1 cellular context compared by ENCODE assay signal in the genomic region with DNA sequence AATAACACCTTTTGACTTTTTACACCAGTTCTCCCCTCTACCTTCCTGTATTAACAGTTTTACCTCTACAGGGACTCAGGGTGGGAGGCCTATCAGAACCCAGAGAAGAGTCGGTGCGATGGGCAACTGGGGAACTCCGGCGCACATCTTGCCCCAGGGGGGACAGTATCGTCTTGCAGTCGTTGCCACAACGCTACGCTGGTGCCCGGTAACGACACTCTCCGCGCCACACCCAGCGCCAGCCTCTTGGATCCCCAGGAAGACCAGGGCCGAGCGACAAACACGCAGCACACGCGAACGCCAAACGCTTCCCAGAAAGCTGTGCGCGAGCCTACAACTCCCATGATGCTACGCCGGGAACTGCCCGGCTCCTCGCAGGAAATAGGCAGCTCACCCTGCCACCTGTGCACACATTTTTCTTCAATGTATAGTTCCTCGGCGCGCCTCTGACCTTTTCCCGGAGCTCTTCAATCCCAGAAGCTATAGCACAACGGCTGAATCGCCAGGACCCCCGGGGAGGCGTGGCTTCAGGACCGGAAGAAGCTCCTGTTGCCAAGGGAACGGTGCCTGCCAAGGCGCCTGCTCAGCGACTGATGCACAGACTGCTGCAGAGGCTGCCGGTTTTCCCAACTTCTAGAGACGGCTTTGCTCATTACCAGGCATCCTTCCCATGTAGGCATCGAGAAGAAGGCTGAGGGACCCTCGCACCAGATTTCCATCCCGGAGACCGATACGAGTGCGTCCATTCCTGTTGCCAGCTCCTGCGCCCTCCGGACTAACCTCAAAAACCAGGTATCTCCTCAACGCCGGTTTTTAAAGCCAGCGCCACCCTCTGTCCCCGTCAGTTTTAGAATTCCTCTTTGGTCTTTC.
A peak's percentile ranks its signal among the peaks of the same experiment; 100 is the strongest.
TF ChIP-seq lines count a peak whose summit lies in the region.

A gene with protein sequence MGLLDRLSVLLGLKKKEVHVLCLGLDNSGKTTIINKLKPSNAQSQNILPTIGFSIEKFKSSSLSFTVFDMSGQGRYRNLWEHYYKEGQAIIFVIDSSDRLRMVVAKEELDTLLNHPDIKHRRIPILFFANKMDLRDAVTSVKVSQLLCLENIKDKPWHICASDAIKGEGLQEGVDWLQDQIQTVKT (plus strand): TSS at position 573 of the 870 bp plus-strand sequence. CDS start 3,350 bp downstream, outside the sequence.

TF ChIP-seq in K562, 482 proteins besides CTCF, POLR2A, EP300 and RAD21 (continued from another document and continues in another):
- TF ChIP-seq, protein P1, sequence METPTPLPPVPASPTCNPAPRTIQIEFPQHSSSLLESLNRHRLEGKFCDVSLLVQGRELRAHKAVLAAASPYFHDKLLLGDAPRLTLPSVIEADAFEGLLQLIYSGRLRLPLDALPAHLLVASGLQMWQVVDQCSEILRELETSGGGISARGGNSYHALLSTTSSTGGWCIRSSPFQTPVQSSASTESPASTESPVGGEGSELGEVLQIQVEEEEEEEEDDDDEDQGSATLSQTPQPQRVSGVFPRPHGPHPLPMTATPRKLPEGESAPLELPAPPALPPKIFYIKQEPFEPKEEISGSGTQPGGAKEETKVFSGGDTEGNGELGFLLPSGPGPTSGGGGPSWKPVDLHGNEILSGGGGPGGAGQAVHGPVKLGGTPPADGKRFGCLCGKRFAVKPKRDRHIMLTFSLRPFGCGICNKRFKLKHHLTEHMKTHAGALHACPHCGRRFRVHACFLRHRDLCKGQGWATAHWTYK (CRISPR knock-in tag; IDR thresholded peaks at IDR 0.05), result 0 out of 2 replicates have a peak, but pooled peaks have one; percentile 20
- TF ChIP-seq ZNF436 (CRISPR knock-in tag; IDR thresholded peaks at IDR 0.05) (no peak), ZNF79 (CRISPR knock-in tag; IDR thresholded peaks at IDR 0.05; ENCODE audit: low read depth) (no peak), ATF7 (IDR thresholded peaks at IDR 0.05) (0 out of 2 replicates have a peak, but pooled peaks have one; percentile 10), NRF1 (conservative IDR thresholded peaks at IDR 0.05 in 1 of 2, IDR thresholded peaks at IDR 0.05 in 1 of 2) (peak; percentile 83 to 87), CBX3 (IDR thresholded peaks at IDR 0.05; ENCODE audit: borderline replicate concordance in 1 of 2, low read length in 2 of 2) (no peak), MEF2A (IDR thresholded peaks at IDR 0.05; ENCODE audit: control insufficient read depth, low read depth, low read length) (no peak), ZNF445 (CRISPR knock-in tag; IDR thresholded peaks at IDR 0.05; ENCODE audit: low read depth) (no peak; the same call in 1 of the 2 replicates), RBM25 (IDR thresholded peaks at IDR 0.05; ENCODE audit: low read depth, low read length, severe bottlenecking) (no peak), SP1 (CRISPR knock-in tag; IDR thresholded peaks at IDR 0.05) (no peak), RBM15 (IDR thresholded peaks at IDR 0.05; ENCODE audit: insufficient read depth, low read length) (no peak), ZNF282 (CRISPR knock-in tag; IDR thresholded peaks at IDR 0.05) (no peak), SNRNP70 (optimal IDR thresholded peaks at IDR 0.05; ENCODE audit: low read depth, low read length) (no peak), BRF1 (IDR thresholded peaks at IDR 0.05; ENCODE audit: borderline replicate concordance, extremely low read depth, insufficient read length) (no peak), POLR2AphosphoS2 (IDR thresholded peaks at IDR 0.05; ENCODE audit: low read length) (no peak), RBBP5 (IDR thresholded peaks at IDR 0.05; ENCODE audit: borderline replicate concordance, insufficient read depth, low read length, poor library complexity, severe bottlenecking) (peak; percentile 66), PHF21A (IDR thresholded peaks at IDR 0.05; ENCODE audit: borderline replicate concordance, low read depth) (no peak), BMI1 (IDR thresholded peaks at IDR 0.05; ENCODE audit: low read length) (peak; percentile 76), KDM2B (CRISPR knock-in tag; IDR thresholded peaks at IDR 0.05) (no peak), MTA2 (IDR thresholded peaks at IDR 0.05; ENCODE audit: low read depth) (no peak), SRSF3 (IDR thresholded peaks at IDR 0.05; ENCODE audit: insufficient read depth, low read length) (no peak), SAP30 (IDR thresholded peaks at IDR 0.05; ENCODE audit: borderline replicate concordance, insufficient read depth, low read depth, low read length, poor library complexity, severe bottlenecking) (no peak), TCF3 (CRISPR knock-in tag; IDR thresholded peaks at IDR 0.05) (no peak), TARDBP (IDR thresholded peaks at IDR 0.05) (no peak), LCOR (CRISPR knock-in tag; IDR thresholded peaks at IDR 0.05) (0 out of 2 replicates have a peak, but pooled peaks have one; percentile 38), HNRNPLL (IDR thresholded peaks at IDR 0.05; ENCODE audit: low read depth, low read length, poor library complexity, severe bottlenecking) (peak; percentile 56), XRCC4 (IDR thresholded peaks at IDR 0.05; ENCODE audit: extremely low read depth, insufficient read depth, insufficient read length) (no peak), ESRRB (CRISPR knock-in tag; IDR thresholded peaks at IDR 0.05; ENCODE audit: borderline replicate concordance) (no peak), FOXA3 (CRISPR knock-in tag; conservative IDR thresholded peaks at IDR 0.05 in 1 of 2, IDR thresholded peaks at IDR 0.05 in 1 of 2) (no peak), GTF2F1 (IDR thresholded peaks at IDR 0.05; ENCODE audit: low read depth, low read length) (no peak), RHOXF2B (CRISPR knock-in tag; conservative IDR thresholded peaks at IDR 0.05) (no peak), CEBPG (CRISPR knock-in tag; IDR thresholded peaks at IDR 0.05) (no peak), CEBPG (tag; conservative IDR thresholded peaks at IDR 0.05 in 1 of 2, IDR thresholded peaks at IDR 0.05 in 1 of 2) (no peak), NBN (IDR thresholded peaks at IDR 0.05; ENCODE audit: low read depth) (no peak), MEF2D (tag; conservative IDR thresholded peaks at IDR 0.05; ENCODE audit: low read depth) (no peak), MAZ (CRISPR knock-in tag; conservative IDR thresholded peaks at IDR 0.05 in 1 of 2, IDR thresholded peaks at IDR 0.05 in 1 of 2) (0 out of 4 replicates have a peak, but pooled peaks of 1 of the 2 experiments have one; percentile 13), SAFB2 (IDR thresholded peaks at IDR 0.05; ENCODE audit: borderline replicate concordance, low read depth, low read length, severe bottlenecking) (no peak), RB1 (IDR thresholded peaks at IDR 0.05; ENCODE audit: low read depth) (0 out of 2 replicates have a peak, but pooled peaks have one; percentile 36)
- TF ChIP-seq, protein P2, sequence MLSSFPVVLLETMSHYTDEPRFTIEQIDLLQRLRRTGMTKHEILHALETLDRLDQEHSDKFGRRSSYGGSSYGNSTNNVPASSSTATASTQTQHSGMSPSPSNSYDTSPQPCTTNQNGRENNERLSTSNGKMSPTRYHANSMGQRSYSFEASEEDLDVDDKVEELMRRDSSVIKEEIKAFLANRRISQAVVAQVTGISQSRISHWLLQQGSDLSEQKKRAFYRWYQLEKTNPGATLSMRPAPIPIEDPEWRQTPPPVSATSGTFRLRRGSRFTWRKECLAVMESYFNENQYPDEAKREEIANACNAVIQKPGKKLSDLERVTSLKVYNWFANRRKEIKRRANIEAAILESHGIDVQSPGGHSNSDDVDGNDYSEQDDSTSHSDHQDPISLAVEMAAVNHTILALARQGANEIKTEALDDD (IDR thresholded peaks at IDR 0.05), result no peak
- TF ChIP-seq, protein P3, sequence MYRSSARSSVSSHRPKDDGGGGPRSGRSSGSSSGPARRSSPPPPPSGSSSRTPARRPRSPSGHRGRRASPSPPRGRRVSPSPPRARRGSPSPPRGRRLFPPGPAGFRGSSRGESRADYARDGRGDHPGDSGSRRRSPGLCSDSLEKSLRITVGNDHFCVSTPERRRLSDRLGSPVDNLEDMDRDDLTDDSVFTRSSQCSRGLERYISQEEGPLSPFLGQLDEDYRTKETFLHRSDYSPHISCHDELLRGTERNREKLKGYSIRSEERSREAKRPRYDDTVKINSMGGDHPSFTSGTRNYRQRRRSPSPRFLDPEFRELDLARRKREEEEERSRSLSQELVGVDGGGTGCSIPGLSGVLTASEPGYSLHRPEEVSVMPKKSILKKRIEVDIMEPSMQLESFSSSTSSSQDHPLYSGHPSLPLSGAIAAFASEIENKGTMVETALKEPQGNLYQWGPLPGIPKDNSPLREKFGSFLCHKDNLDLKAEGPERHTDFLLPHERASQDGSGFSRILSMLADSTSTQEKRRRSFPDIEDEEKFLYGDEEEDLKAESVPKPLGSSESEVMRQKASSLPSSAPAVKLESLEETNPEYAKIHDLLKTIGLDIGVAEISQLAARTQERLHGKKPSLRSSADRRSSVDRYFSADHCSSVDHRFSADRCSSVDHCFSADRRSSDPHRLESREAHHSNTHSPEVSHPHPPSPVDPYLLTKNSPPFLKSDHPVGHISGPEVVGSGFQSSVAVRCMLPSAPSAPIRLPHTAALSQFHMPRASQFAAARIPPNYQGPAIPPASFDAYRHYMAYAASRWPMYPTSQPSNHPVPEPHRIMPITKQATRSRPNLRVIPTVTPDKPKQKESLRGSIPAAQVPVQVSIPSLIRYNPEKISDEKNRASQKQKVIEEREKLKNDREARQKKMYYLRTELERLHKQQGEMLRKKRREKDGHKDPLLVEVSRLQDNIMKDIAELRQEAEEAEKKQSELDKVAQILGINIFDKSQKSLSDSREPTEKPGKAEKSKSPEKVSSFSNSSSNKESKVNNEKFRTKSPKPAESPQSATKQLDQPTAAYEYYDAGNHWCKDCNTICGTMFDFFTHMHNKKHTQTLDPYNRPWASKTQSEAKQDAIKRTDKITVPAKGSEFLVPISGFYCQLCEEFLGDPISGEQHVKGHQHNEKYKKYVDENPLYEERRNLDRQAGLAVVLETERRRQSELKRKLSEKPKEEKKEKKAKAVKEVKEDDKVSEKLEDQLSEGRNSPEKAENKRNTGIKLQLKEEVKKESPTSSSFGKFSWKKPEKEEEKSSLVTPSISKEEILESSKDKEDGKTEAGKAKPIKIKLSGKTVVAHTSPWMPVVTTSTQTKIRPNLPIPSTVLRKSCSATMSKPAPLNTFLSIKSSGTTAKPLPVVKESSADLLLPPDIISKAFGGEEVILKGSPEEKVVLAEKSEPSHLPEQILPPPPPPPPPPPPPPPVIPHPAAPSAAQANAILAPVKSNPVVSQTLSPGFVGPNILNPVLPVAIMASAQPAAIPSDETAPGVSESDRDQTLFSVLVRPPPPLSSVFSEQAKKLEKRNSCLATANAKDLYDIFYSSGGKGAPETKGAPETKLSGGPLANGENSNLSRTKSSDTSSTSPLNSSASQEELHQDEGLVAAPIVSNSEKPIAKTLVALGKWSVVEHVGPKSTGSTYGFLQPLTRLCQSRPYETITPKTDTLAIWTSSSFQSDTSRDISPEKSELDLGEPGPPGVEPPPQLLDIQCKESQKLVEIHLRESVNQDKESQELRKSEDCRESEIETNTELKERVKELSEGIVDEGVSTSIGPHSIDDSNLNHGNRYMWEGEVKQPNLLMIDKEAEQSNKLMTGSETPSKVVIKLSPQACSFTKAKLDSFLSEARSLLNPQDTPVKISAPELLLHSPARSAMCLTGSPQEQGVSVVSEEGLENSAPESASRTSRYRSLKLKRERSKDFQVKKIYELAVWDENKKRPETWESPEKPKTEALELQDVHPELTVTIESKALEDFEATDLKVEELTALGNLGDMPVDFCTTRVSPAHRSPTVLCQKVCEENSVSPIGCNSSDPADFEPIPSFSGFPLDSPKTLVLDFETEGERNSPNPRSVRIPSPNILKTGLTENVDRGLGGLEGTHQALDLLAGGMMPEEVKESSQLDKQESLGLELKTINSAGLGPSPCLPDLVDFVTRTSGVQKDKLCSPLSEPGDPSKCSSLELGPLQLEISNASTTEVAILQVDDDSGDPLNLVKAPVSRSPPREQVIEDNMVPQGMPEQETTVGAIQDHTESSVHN (IDR thresholded peaks at IDR 0.05; ENCODE audit: borderline replicate concordance in 1 of 2, low read depth in 1 of 2), result no peak
- TF ChIP-seq, protein P4, sequence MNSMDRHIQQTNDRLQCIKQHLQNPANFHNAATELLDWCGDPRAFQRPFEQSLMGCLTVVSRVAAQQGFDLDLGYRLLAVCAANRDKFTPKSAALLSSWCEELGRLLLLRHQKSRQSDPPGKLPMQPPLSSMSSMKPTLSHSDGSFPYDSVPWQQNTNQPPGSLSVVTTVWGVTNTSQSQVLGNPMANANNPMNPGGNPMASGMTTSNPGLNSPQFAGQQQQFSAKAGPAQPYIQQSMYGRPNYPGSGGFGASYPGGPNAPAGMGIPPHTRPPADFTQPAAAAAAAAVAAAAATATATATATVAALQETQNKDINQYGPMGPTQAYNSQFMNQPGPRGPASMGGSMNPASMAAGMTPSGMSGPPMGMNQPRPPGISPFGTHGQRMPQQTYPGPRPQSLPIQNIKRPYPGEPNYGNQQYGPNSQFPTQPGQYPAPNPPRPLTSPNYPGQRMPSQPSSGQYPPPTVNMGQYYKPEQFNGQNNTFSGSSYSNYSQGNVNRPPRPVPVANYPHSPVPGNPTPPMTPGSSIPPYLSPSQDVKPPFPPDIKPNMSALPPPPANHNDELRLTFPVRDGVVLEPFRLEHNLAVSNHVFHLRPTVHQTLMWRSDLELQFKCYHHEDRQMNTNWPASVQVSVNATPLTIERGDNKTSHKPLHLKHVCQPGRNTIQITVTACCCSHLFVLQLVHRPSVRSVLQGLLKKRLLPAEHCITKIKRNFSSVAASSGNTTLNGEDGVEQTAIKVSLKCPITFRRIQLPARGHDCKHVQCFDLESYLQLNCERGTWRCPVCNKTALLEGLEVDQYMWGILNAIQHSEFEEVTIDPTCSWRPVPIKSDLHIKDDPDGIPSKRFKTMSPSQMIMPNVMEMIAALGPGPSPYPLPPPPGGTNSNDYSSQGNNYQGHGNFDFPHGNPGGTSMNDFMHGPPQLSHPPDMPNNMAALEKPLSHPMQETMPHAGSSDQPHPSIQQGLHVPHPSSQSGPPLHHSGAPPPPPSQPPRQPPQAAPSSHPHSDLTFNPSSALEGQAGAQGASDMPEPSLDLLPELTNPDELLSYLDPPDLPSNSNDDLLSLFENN (IDR thresholded peaks at IDR 0.05; ENCODE audit: low read depth in 2 of 2, low read length in 2 of 2), result no peak
- TF ChIP-seq, protein P5, sequence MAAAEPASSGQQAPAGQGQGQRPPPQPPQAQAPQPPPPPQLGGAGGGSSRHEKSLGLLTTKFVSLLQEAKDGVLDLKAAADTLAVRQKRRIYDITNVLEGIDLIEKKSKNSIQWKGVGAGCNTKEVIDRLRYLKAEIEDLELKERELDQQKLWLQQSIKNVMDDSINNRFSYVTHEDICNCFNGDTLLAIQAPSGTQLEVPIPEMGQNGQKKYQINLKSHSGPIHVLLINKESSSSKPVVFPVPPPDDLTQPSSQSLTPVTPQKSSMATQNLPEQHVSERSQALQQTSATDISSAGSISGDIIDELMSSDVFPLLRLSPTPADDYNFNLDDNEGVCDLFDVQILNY (CRISPR knock-in tag; IDR thresholded peaks at IDR 0.05), result no peak
- TF ChIP-seq, protein P6, sequence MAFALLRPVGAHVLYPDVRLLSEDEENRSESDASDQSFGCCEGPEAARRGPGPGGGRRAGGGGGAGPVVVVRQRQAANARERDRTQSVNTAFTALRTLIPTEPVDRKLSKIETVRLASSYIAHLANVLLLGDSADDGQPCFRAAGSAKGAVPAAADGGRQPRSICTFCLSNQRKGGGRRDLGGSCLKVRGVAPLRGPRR (CRISPR knock-in tag; IDR thresholded peaks at IDR 0.05), result no peak
